ENCODE assay signal across 9 cellular contexts in genomic region chr12:57725851-57726150, GRCh38. TPM values are rescaled to one million over a fixed set of nuclear protein-coding genes. Genes with fewer than 3 reads are reported as not detected.
DNase-seq lines count a peak whose midpoint lies in the region; ATAC-seq, FAIRE-seq and TF ChIP-seq lines count a peak whose summit lies in the region.
"Had no signal": no experiment of that assay in that cellular context is flagged by ENCODE, and none has a peak within 500 bp of the region (broad histone marks: within the 10 kb centered on the region; RNA-seq: fewer than 3 reads in every experiment).

No MANE protein-coding gene starts in this region.

- no peak for TF ChIP-seq RAD21 in HepG2 (CRISPR knock-in tag; IDR thresholded peaks at IDR 0.05)

- intact Hi-C loops in HepG2 (cut with micrococcal nuclease; ENCODE audit: unreplicated experiment), result no loop called here
- intact Hi-C loops in testis (cut with DNase I; ENCODE audit: low total_unique reads), result no loop called here
- intact Hi-C loops in posterior vena cava (cut with DNase I), result no loop called here

- no peak overlapping the region for H2AFZ ChIP-seq in HepG2 (ENCODE audit: low read length)

- no peak overlapping the region for H3K27ac ChIP-seq in brain microvascular endothelial cell
- H3K27ac ChIP-seq in HepG2 (ENCODE audit: extremely low read length, insufficient read depth, low read length), result no peak overlapping the region
- no peak overlapping the region for H3K27ac ChIP-seq in testis
- no peak overlapping the region for H3K27ac ChIP-seq in substantia nigra (ENCODE audit: low read depth, low read length, poor library complexity, severe bottlenecking)

- 0 out of 2 replicates have a peak overlapping the region, but pooled peaks have one; percentile 52 for H3K9ac ChIP-seq in HepG2 (ENCODE audit: insufficient read depth, low read depth, low read length)

- H3K36me3 ChIP-seq in brain microvascular endothelial cell (replicated peaks) (peaks cover 4% of the 10 kb centered on the region), HepG2 (replicated peaks in 1 of 2; ENCODE audit: control insufficient read depth in 1 of 2, insufficient read depth in 2 of 2, low read length in 2 of 2) (peaks cover 0 to 4% of the 10 kb centered on the region in 2 experiments; a peak in 1 of 5 replicates), testis (ENCODE audit: low read depth, missing control alignments) (no peaks in the 10 kb centered on the region)

- DNase-seq in HFFc6 (no peak), brain microvascular endothelial cell (no peak), HepG2 (ENCODE audit: low spot score) (no peak), testis (no peak), D341Med (ENCODE audit: low spot score) (no peak), substantia nigra (lab: John Stamatoyannopoulos, UW) (no peak), posterior vena cava (ENCODE audit: low spot score) (no peak)
- DNase-seq: activated naive CD4-positive, alpha-beta T cell treated with anti-CD3 and anti-CD28 coated beads for 36 hours had no signal

- no peaks in the 10 kb centered on the region for H3K27me3 ChIP-seq in brain microvascular endothelial cell (replicated peaks)
- H3K27me3 ChIP-seq in HepG2 (ENCODE audit: control insufficient read depth in 1 of 2, insufficient read depth in 2 of 2, low read length in 2 of 2), result peaks cover 0 to 14% of the 10 kb centered on the region in 2 experiments; a peak in 3 of 5 replicates
- H3K27me3 ChIP-seq in testis, result no peaks in the 10 kb centered on the region

- H4K20me1 ChIP-seq in HepG2 (ENCODE audit: insufficient read depth, low read length), result no peaks in the 10 kb centered on the region

- no peak; the same call in 2 of the 3 replicates for ATAC-seq in HepG2

- peaks cover 6% of the 10 kb centered on the region; the same call in 1 of the 2 replicates for H3K36me3 Mint-ChIP-seq in HFFc6 (ENCODE audit: low read depth)

- no TSS peak for BruUV-seq in HepG2 (replicated peaks; lab: Mats Ljungman, UMichigan)

- TF ChIP-seq POLR2A in HepG2 (IDR thresholded peaks at IDR 0.05; ENCODE audit: insufficient read depth in 1 of 2, low read depth in 2 of 2, low read length in 2 of 2) (no peak), testis (IDR thresholded peaks at IDR 0.05) (no peak)

- peaks cover 2% of the 10 kb centered on the region; the same call in 1 of the 2 replicates for H3K27me3 Mint-ChIP-seq in HFFc6 (ENCODE audit: insufficient read depth)

- POLR2A ChIA-PET in HepG2 (lab: Yijun Ruan, JAX), result interaction anchor here (0.6 to 2.1 kb wide), 10 partner anchors 8 to 121 kb away, joined by 3 to 23 read pairs (median 4); partner anchors contain the start of genes ARHGEF25, CDK4, CTDSP2 and EEF1AKMT3

- peak overlapping the region; percentile 98 for H3K4me2 ChIP-seq in HepG2 (ENCODE audit: low read depth, low read length)

- CTCF ChIA-PET in HepG2 (lab: Yijun Ruan, JAX; ENCODE audit: low intra/inter-chr PET ratio, low total read pairs), result interaction anchor here (1.7 kb wide), 1 partner anchor 10 kb away, joined by 6 read pairs; no protein-coding TSS in a partner anchor

- no peaks in the 10 kb centered on the region for H3K9me3 ChIP-seq in HepG2 (ENCODE audit: low read length)
- no peaks in the 10 kb centered on the region for H3K9me3 ChIP-seq in testis

- TF ChIP-seq CTCF in HFFc6 (IDR thresholded peaks at IDR 0.05) (no peak), brain microvascular endothelial cell (IDR thresholded peaks at IDR 0.05; ENCODE audit: low read depth, low read length, missing control alignments) (no peak), HepG2 (CRISPR knock-in tag; IDR thresholded peaks at IDR 0.05) (no peak), testis (IDR thresholded peaks at IDR 0.05) (no peak)

- peak overlapping the region; percentile 84 for H3K4me3 ChIP-seq in brain microvascular endothelial cell (ENCODE audit: low read depth, low read length)
- H3K4me3 ChIP-seq in HepG2 (replicated peaks in 1 of 3; ENCODE audit: insufficient read depth in 1 of 3, low read depth in 2 of 3, low read length in 3 of 3), result peak overlapping the region; percentile 81 to 91 (median 89); a peak in 5 of 6 replicates
- peak overlapping the region; percentile 49 to 61 for H3K4me3 ChIP-seq in testis

- FAIRE-seq in HepG2 (lab: Jason Lieb, UNC), result no peak
- FAIRE-seq: TTC549 had no signal

- H3K9me3 Mint-ChIP-seq in HFFc6, result no peaks in the 10 kb centered on the region
- H3K9me3 Mint-ChIP-seq: activated naive CD4-positive, alpha-beta T cell treated with anti-CD3 and anti-CD28 coated beads for 36 hours had no signal

- 3% methylated on average over 10 of the region's 10 CpGs for WGBS in HepG2 (ENCODE audit: low lambda C conversion rate)
- WGBS in testis, 2 donors, result 17% methylated on average over 5 to 10 of the region's 10 CpGs

- peak overlapping the region; percentile 94 for H3K4me3 Mint-ChIP-seq in HFFc6
- H3K4me3 Mint-ChIP-seq: activated naive CD4-positive, alpha-beta T cell treated with anti-CD3 and anti-CD28 coated beads for 36 hours had no signal

- no peak for TF ChIP-seq EP300 in HepG2 (IDR thresholded peaks at IDR 0.05; ENCODE audit: low read depth in 2 of 2, low read length in 2 of 2)
- no peak for TF ChIP-seq EP300 in HepG2 (CRISPR knock-in tag; IDR thresholded peaks at IDR 0.05; ENCODE audit: borderline replicate concordance)

- H3K4me1 Mint-ChIP-seq in HFFc6 (ENCODE audit: low read depth), result no peaks in the 10 kb centered on the region

- H3K79me2 ChIP-seq in HepG2 (ENCODE audit: insufficient read depth, low read length), result no peaks in the 10 kb centered on the region

- H3K4me1 ChIP-seq in HepG2 (ENCODE audit: insufficient read depth, low read length) (0 out of 2 replicates have a peak, but pooled peaks cover 4% of the 10 kb centered on the region), testis (peaks cover 9% of the 10 kb centered on the region)

- in situ Hi-C loops in brain microvascular endothelial cell (cut with HindIII; ENCODE audit: low pct_ligation_motif_present, low sequenced_read_pairs), result no loop called here
- in situ Hi-C loops in HepG2 (cut with HindIII; ENCODE audit: extremely low pct_ligation_motif_present, low pct_unique_long_range_greater_than_20kb), result no loop called here

- peak overlapping the region; percentile 96 for H3K27ac Mint-ChIP-seq in HFFc6
- H3K27ac Mint-ChIP-seq: activated naive CD4-positive, alpha-beta T cell treated with anti-CD3 and anti-CD28 coated beads for 36 hours had no signal

RNA-seq across cellular contexts. Expression of gene AGAP2, which starts 12.7 kb away (rescaled TPM):
- under 1 TPM; 0.14 to 0.18 (median 0.14) TPM for total RNA-seq in HFFc6 (2021; fragmentation: NEBNext Ultra II Directional; extraction: Animal tissue kit (Norgen Biotek cat#: 25700))
- total RNA-seq in HepG2 (2016; rRNA removed; fragmentation: Illumina TruSeq; extraction: Trizol) (0.38 and 0.81 TPM in 2 replicates), testis (1 to 10 TPM; 2.7 to 3.2 TPM), posterior vena cava (1 to 10 TPM; 1.8 to 2.2 TPM)
- 0.10 and 0.18 TPM in 2 replicates for total RNA-seq in HepG2 (2016; cell fraction: cytosol; rRNA removed; fragmentation: Illumina TruSeq; extraction: Trizol; ENCODE audit: low read depth)
- total RNA-seq in HepG2 (2016; cell fraction: insoluble cytoplasmic fraction; rRNA removed; fragmentation: Illumina TruSeq; extraction: Trizol), result 0.45 and 0.91 TPM in 2 replicates
- total RNA-seq in HepG2 (2016; cell fraction: membrane; rRNA removed; fragmentation: Illumina TruSeq; extraction: Trizol), result 0.24 and 0.49 TPM in 2 replicates
- 0.44 and 0.71 TPM in 2 replicates for total RNA-seq in HepG2 (2016; cell fraction: nucleus; rRNA removed; fragmentation: Illumina TruSeq; extraction: Trizol)
- polyA plus RNA-seq in HepG2 (2011; rRNA removed) (0.45 and 0.73 TPM in 2 replicates), testis (ENCODE audit: insufficient read depth, low read depth, low replicate concordance) (1.9 TPM)
- 0.50 and 0.87 TPM in 2 replicates for polyA plus RNA-seq in HepG2 (2011; cell fraction: cytosol; rRNA removed)
- polyA plus RNA-seq in HepG2 (2011; cell fraction: nucleus; rRNA removed), result 1.0 and 1.5 TPM in 2 replicates
- polyA plus RNA-seq in HepG2 (2012), result 0.23 and 0.31 TPM in 2 replicates
- 0.33 and 0.42 TPM in 2 replicates for polyA plus RNA-seq in HepG2 (2016; cell fraction: cytosol; fragmentation: Illumina TruSeq; extraction: Trizol; ENCODE audit: low read depth)
- polyA plus RNA-seq in HepG2 (2016; cell fraction: insoluble cytoplasmic fraction; fragmentation: Illumina TruSeq; extraction: Trizol; ENCODE audit: low read depth), result 0.57 and 0.95 TPM in 2 replicates
- polyA plus RNA-seq in HepG2 (2016; cell fraction: membrane; fragmentation: Illumina TruSeq; extraction: Trizol; ENCODE audit: low read depth), result 0.10 and 0.23 TPM in 2 replicates
- polyA plus RNA-seq in HepG2 (2016; cell fraction: nucleus; fragmentation: Illumina TruSeq; extraction: Trizol; ENCODE audit: insufficient read depth, low read depth), result 0.37 and 1.3 TPM in 2 replicates
- polyA minus RNA-seq in HepG2 (2011; rRNA and poly(A)+ RNA removed; ENCODE audit: low replicate concordance), result 0.42 and 0.96 TPM in 2 replicates
- polyA minus RNA-seq in HepG2 (2011; cell fraction: cytosol; rRNA and poly(A)+ RNA removed), result 0.70 and 0.79 TPM in 2 replicates
- 0.90 and 1.5 TPM in 2 replicates for polyA minus RNA-seq in HepG2 (2011; cell fraction: nucleus; rRNA and poly(A)+ RNA removed)

RNA-seq across cellular contexts. Expression of gene TSPAN31, which starts 19.0 kb away (rescaled TPM):
- total RNA-seq in HFFc6 (2021; fragmentation: NEBNext Ultra II Directional; extraction: Animal tissue kit (Norgen Biotek cat#: 25700)), result 10 to 100 TPM; 20.3 to 32.3 (median 24.3) TPM
- 5.4 and 10.4 TPM in 2 replicates for total RNA-seq in HepG2 (2016; rRNA removed; fragmentation: Illumina TruSeq; extraction: Trizol)
- total RNA-seq in HepG2 (2016; cell fraction: cytosol; rRNA removed; fragmentation: Illumina TruSeq; extraction: Trizol; ENCODE audit: low read depth), result 3.1 and 3.3 TPM in 2 replicates
- 7.8 and 11.5 TPM in 2 replicates for total RNA-seq in HepG2 (2016; cell fraction: insoluble cytoplasmic fraction; rRNA removed; fragmentation: Illumina TruSeq; extraction: Trizol)
- total RNA-seq in HepG2 (2016; cell fraction: membrane; rRNA removed; fragmentation: Illumina TruSeq; extraction: Trizol), result 6.1 and 6.3 TPM in 2 replicates
- total RNA-seq in HepG2 (2016; cell fraction: nucleus; rRNA removed; fragmentation: Illumina TruSeq; extraction: Trizol), result 8.7 and 15.1 TPM in 2 replicates
- 24.6 and 27.3 TPM in 2 replicates for polyA plus RNA-seq in HepG2 (2011; rRNA removed)
- polyA plus RNA-seq in HepG2 (2011; cell fraction: cytosol; rRNA removed), result 19.3 and 22.2 TPM in 2 replicates
- polyA plus RNA-seq in HepG2 (2011; cell fraction: nucleus; rRNA removed), result 26.2 and 31.2 TPM in 2 replicates
- polyA plus RNA-seq in HepG2 (2012), result 17.1 and 17.8 TPM in 2 replicates
- 3.2 and 4.3 TPM in 2 replicates for polyA plus RNA-seq in HepG2 (2016; cell fraction: cytosol; fragmentation: Illumina TruSeq; extraction: Trizol; ENCODE audit: low read depth)
- polyA plus RNA-seq in HepG2 (2016; cell fraction: insoluble cytoplasmic fraction; fragmentation: Illumina TruSeq; extraction: Trizol; ENCODE audit: low read depth), result 6.6 and 6.9 TPM in 2 replicates
- 4.9 and 7.9 TPM in 2 replicates for polyA plus RNA-seq in HepG2 (2016; cell fraction: membrane; fragmentation: Illumina TruSeq; extraction: Trizol; ENCODE audit: low read depth)
- polyA plus RNA-seq in HepG2 (2016; cell fraction: nucleus; fragmentation: Illumina TruSeq; extraction: Trizol; ENCODE audit: insufficient read depth, low read depth), result 22.0 and 24.1 TPM in 2 replicates
- polyA minus RNA-seq in HepG2 (2011; rRNA and poly(A)+ RNA removed; ENCODE audit: low replicate concordance), result 8.6 and 23.9 TPM in 2 replicates
- polyA minus RNA-seq in HepG2 (2011; cell fraction: cytosol; rRNA and poly(A)+ RNA removed), result 5.8 and 8.3 TPM in 2 replicates
- polyA minus RNA-seq in HepG2 (2011; cell fraction: nucleus; rRNA and poly(A)+ RNA removed), result 14.9 and 21.0 TPM in 2 replicates
- total RNA-seq in testis, result 10 to 100 TPM; 25.4 to 33.0 TPM
- polyA plus RNA-seq in testis (ENCODE audit: insufficient read depth, low read depth, low replicate concordance), result 30.8 TPM
- total RNA-seq in posterior vena cava, result 10 to 100 TPM; 20.1 to 26.3 TPM

RNA-seq across cellular contexts. Expression of gene CDK4, which starts 26.3 kb away (rescaled TPM):
- 100 to 1,000 TPM; 112 to 140 (median 116) TPM for total RNA-seq in HFFc6 (2021; fragmentation: NEBNext Ultra II Directional; extraction: Animal tissue kit (Norgen Biotek cat#: 25700))
- total RNA-seq in HepG2 (2016; rRNA removed; fragmentation: Illumina TruSeq; extraction: Trizol) (209 and 255 TPM in 2 replicates), testis (10 to 100 TPM; 47.0 to 73.5 TPM), posterior vena cava (10 to 100 TPM; 65.3 to 66.0 TPM)
- 114 and 177 TPM in 2 replicates for total RNA-seq in HepG2 (2016; cell fraction: cytosol; rRNA removed; fragmentation: Illumina TruSeq; extraction: Trizol; ENCODE audit: low read depth)
- 213 and 245 TPM in 2 replicates for total RNA-seq in HepG2 (2016; cell fraction: insoluble cytoplasmic fraction; rRNA removed; fragmentation: Illumina TruSeq; extraction: Trizol)
- 203 and 282 TPM in 2 replicates for total RNA-seq in HepG2 (2016; cell fraction: membrane; rRNA removed; fragmentation: Illumina TruSeq; extraction: Trizol)
- total RNA-seq in HepG2 (2016; cell fraction: nucleus; rRNA removed; fragmentation: Illumina TruSeq; extraction: Trizol), result 105 and 134 TPM in 2 replicates
- polyA plus RNA-seq in HepG2 (2011; rRNA removed) (171 and 191 TPM in 2 replicates), testis (ENCODE audit: insufficient read depth, low read depth, low replicate concordance) (64.4 TPM)
- polyA plus RNA-seq in HepG2 (2011; cell fraction: cytosol; rRNA removed), result 223 and 255 TPM in 2 replicates
- 58.2 and 58.6 TPM in 2 replicates for polyA plus RNA-seq in HepG2 (2011; cell fraction: nucleus; rRNA removed)
- 68.6 and 92.8 TPM in 2 replicates for polyA plus RNA-seq in HepG2 (2012)
- 148 and 226 TPM in 2 replicates for polyA plus RNA-seq in HepG2 (2016; cell fraction: cytosol; fragmentation: Illumina TruSeq; extraction: Trizol; ENCODE audit: low read depth)
- 315 and 325 TPM in 2 replicates for polyA plus RNA-seq in HepG2 (2016; cell fraction: insoluble cytoplasmic fraction; fragmentation: Illumina TruSeq; extraction: Trizol; ENCODE audit: low read depth)
- polyA plus RNA-seq in HepG2 (2016; cell fraction: membrane; fragmentation: Illumina TruSeq; extraction: Trizol; ENCODE audit: low read depth), result 208 and 297 TPM in 2 replicates
- polyA plus RNA-seq in HepG2 (2016; cell fraction: nucleus; fragmentation: Illumina TruSeq; extraction: Trizol; ENCODE audit: insufficient read depth, low read depth), result 175 and 177 TPM in 2 replicates
- polyA minus RNA-seq in HepG2 (2011; rRNA and poly(A)+ RNA removed; ENCODE audit: low replicate concordance), result 141 and 375 TPM in 2 replicates
- polyA minus RNA-seq in HepG2 (2011; cell fraction: cytosol; rRNA and poly(A)+ RNA removed), result 49.7 and 59.9 TPM in 2 replicates
- 72.6 and 80.6 TPM in 2 replicates for polyA minus RNA-seq in HepG2 (2011; cell fraction: nucleus; rRNA and poly(A)+ RNA removed)

RNA-seq across cellular contexts. Expression of gene MARCHF9, which starts 29.1 kb away (rescaled TPM):
- 1 to 10 TPM in 4 of 6 experiments, under 1 TPM in 2; 0.94 to 3.2 (median 1.2) TPM for total RNA-seq in HFFc6 (2021; fragmentation: NEBNext Ultra II Directional; extraction: Animal tissue kit (Norgen Biotek cat#: 25700))
- 2.7 and 5.7 TPM in 2 replicates for total RNA-seq in HepG2 (2016; rRNA removed; fragmentation: Illumina TruSeq; extraction: Trizol)
- total RNA-seq in HepG2 (2016; cell fraction: cytosol; rRNA removed; fragmentation: Illumina TruSeq; extraction: Trizol; ENCODE audit: low read depth), result 3.9 and 5.1 TPM in 2 replicates
- 3.4 and 4.7 TPM in 2 replicates for total RNA-seq in HepG2 (2016; cell fraction: insoluble cytoplasmic fraction; rRNA removed; fragmentation: Illumina TruSeq; extraction: Trizol)
- 5.9 and 6.2 TPM in 2 replicates for total RNA-seq in HepG2 (2016; cell fraction: membrane; rRNA removed; fragmentation: Illumina TruSeq; extraction: Trizol)
- 3.4 and 4.3 TPM in 2 replicates for total RNA-seq in HepG2 (2016; cell fraction: nucleus; rRNA removed; fragmentation: Illumina TruSeq; extraction: Trizol)
- polyA plus RNA-seq in HepG2 (2011; rRNA removed), result 9.6 and 14.5 TPM in 2 replicates
- 8.1 and 8.8 TPM in 2 replicates for polyA plus RNA-seq in HepG2 (2011; cell fraction: cytosol; rRNA removed)
- polyA plus RNA-seq in HepG2 (2011; cell fraction: nucleus; rRNA removed), result 15.5 and 17.5 TPM in 2 replicates
- polyA plus RNA-seq in HepG2 (2012), result 7.7 and 10.3 TPM in 2 replicates
- 2.7 and 3.1 TPM in 2 replicates for polyA plus RNA-seq in HepG2 (2016; cell fraction: cytosol; fragmentation: Illumina TruSeq; extraction: Trizol; ENCODE audit: low read depth)
- polyA plus RNA-seq in HepG2 (2016; cell fraction: insoluble cytoplasmic fraction; fragmentation: Illumina TruSeq; extraction: Trizol; ENCODE audit: low read depth), result 5.0 and 8.0 TPM in 2 replicates
- polyA plus RNA-seq in HepG2 (2016; cell fraction: membrane; fragmentation: Illumina TruSeq; extraction: Trizol; ENCODE audit: low read depth), result 5.8 TPM in 2 replicates
- polyA plus RNA-seq in HepG2 (2016; cell fraction: nucleus; fragmentation: Illumina TruSeq; extraction: Trizol; ENCODE audit: insufficient read depth, low read depth), result 13.4 and 15.4 TPM in 2 replicates
- 12.1 and 12.5 TPM in 2 replicates for polyA minus RNA-seq in HepG2 (2011; rRNA and poly(A)+ RNA removed; ENCODE audit: low replicate concordance)
- polyA minus RNA-seq in HepG2 (2011; cell fraction: cytosol; rRNA and poly(A)+ RNA removed), result 4.1 and 4.5 TPM in 2 replicates
- 3.7 and 5.3 TPM in 2 replicates for polyA minus RNA-seq in HepG2 (2011; cell fraction: nucleus; rRNA and poly(A)+ RNA removed)
- total RNA-seq in testis, result 10 to 100 TPM in 1 of 2 donors, 1 to 10 TPM in 1; 9.2 to 15.1 TPM
- 8.4 TPM for polyA plus RNA-seq in testis (ENCODE audit: insufficient read depth, low read depth, low replicate concordance)
- total RNA-seq in posterior vena cava, result 1 to 10 TPM; 7.4 to 9.4 TPM

RNA-seq across cellular contexts. Expression of gene OS9, which starts 31.9 kb away (rescaled TPM):
- 100 to 1,000 TPM; 150 to 158 (median 156) TPM for total RNA-seq in HFFc6 (2021; fragmentation: NEBNext Ultra II Directional; extraction: Animal tissue kit (Norgen Biotek cat#: 25700))
- total RNA-seq in HepG2 (2016; rRNA removed; fragmentation: Illumina TruSeq; extraction: Trizol), result 51.7 and 156 TPM in 2 replicates
- total RNA-seq in HepG2 (2016; cell fraction: cytosol; rRNA removed; fragmentation: Illumina TruSeq; extraction: Trizol; ENCODE audit: low read depth), result 9.7 and 14.0 TPM in 2 replicates
- 45.5 and 158 TPM in 2 replicates for total RNA-seq in HepG2 (2016; cell fraction: insoluble cytoplasmic fraction; rRNA removed; fragmentation: Illumina TruSeq; extraction: Trizol)
- 18.9 and 21.2 TPM in 2 replicates for total RNA-seq in HepG2 (2016; cell fraction: membrane; rRNA removed; fragmentation: Illumina TruSeq; extraction: Trizol)
- total RNA-seq in HepG2 (2016; cell fraction: nucleus; rRNA removed; fragmentation: Illumina TruSeq; extraction: Trizol), result 130 and 161 TPM in 2 replicates
- 206 and 225 TPM in 2 replicates for polyA plus RNA-seq in HepG2 (2011; rRNA removed)
- 288 and 386 TPM in 2 replicates for polyA plus RNA-seq in HepG2 (2011; cell fraction: cytosol; rRNA removed)
- polyA plus RNA-seq in HepG2 (2011; cell fraction: nucleus; rRNA removed), result 254 and 282 TPM in 2 replicates
- polyA plus RNA-seq in HepG2 (2012), result 177 and 188 TPM in 2 replicates
- 9.4 and 11.6 TPM in 2 replicates for polyA plus RNA-seq in HepG2 (2016; cell fraction: cytosol; fragmentation: Illumina TruSeq; extraction: Trizol; ENCODE audit: low read depth)
- 41.1 and 49.4 TPM in 2 replicates for polyA plus RNA-seq in HepG2 (2016; cell fraction: insoluble cytoplasmic fraction; fragmentation: Illumina TruSeq; extraction: Trizol; ENCODE audit: low read depth)
- polyA plus RNA-seq in HepG2 (2016; cell fraction: membrane; fragmentation: Illumina TruSeq; extraction: Trizol; ENCODE audit: low read depth), result 15.1 and 21.0 TPM in 2 replicates
- 248 and 264 TPM in 2 replicates for polyA plus RNA-seq in HepG2 (2016; cell fraction: nucleus; fragmentation: Illumina TruSeq; extraction: Trizol; ENCODE audit: insufficient read depth, low read depth)
- 114 and 184 TPM in 2 replicates for polyA minus RNA-seq in HepG2 (2011; rRNA and poly(A)+ RNA removed; ENCODE audit: low replicate concordance)
- polyA minus RNA-seq in HepG2 (2011; cell fraction: cytosol; rRNA and poly(A)+ RNA removed), result 58.7 and 94.9 TPM in 2 replicates
- 80.6 and 98.3 TPM in 2 replicates for polyA minus RNA-seq in HepG2 (2011; cell fraction: nucleus; rRNA and poly(A)+ RNA removed)
- 100 to 1,000 TPM in 1 of 2 donors, 10 to 100 TPM in 1; 88.1 to 158 TPM for total RNA-seq in testis
- polyA plus RNA-seq in testis (ENCODE audit: insufficient read depth, low read depth, low replicate concordance), result 121 TPM
- 100 to 1,000 TPM; 186 to 279 TPM for total RNA-seq in posterior vena cava
